ENCODE assay signal across 1 cellular context in genomic region chrX:132365490-132365889, GRCh38.
TF ChIP-seq lines count a peak whose summit lies in the region.

No MANE protein-coding gene starts in this region.

TF ChIP-seq in GM12878, 131 proteins besides CTCF, POLR2A, EP300 and RAD21 (continued from another document):
- TF ChIP-seq, protein P1, sequence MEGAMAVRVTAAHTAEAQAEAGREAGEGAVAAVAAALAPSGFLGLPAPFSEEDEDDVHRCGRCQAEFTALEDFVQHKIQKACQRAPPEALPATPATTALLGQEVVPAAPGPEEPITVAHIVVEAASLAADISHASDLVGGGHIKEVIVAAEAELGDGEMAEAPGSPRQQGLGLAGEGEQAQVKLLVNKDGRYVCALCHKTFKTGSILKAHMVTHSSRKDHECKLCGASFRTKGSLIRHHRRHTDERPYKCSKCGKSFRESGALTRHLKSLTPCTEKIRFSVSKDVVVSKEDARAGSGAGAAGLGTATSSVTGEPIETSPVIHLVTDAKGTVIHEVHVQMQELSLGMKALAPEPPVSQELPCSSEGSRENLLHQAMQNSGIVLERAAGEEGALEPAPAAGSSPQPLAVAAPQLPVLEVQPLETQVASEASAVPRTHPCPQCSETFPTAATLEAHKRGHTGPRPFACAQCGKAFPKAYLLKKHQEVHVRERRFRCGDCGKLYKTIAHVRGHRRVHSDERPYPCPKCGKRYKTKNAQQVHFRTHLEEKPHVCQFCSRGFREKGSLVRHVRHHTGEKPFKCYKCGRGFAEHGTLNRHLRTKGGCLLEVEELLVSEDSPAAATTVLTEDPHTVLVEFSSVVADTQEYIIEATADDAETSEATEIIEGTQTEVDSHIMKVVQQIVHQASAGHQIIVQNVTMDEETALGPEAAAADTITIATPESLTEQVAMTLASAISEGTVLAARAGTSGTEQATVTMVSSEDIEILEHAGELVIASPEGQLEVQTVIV (IDR thresholded peaks at IDR 0.05; ENCODE audit: borderline replicate concordance, partially characterized antibody), result no peak
